ENCODE assay signal across 15 cellular contexts in the genomic region with DNA sequence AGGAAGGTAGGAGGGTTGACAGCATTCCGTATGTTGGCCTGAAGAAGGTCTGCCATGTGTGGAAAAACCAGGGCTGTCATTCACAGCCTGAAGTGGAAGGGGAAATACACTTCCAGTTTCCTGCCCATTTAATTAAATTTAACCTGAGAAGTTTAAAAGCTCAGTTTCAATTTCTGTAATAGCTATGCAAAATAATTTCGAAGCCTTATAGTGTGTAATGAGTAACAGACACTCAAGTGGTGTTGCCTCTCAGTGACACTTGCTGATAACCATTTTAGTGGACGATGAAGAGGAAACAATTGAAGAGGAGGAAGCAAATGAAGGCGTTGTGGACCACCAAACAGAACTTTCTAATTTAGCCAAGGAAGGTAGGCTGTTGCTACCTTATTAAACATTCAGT. TPM values are rescaled to one million over a fixed set of nuclear protein-coding genes. Genes with fewer than 3 reads are reported as not detected.
DNase-seq lines count a peak whose midpoint lies in the region; ATAC-seq and TF ChIP-seq lines count a peak whose summit lies in the region.
"Had no signal": no experiment of that assay in that cellular context is flagged by ENCODE, and none has a peak within 500 bp of the region (broad histone marks: within the 10 kb centered on the region; RNA-seq: fewer than 3 reads in every experiment).

No MANE protein-coding gene starts in this region.

- peak overlapping the region; percentile 16 for H3K27ac Mint-ChIP-seq in activated naive CD8-positive, alpha-beta T cell
- no peak overlapping the region for H3K27ac Mint-ChIP-seq in activated naive CD8-positive, alpha-beta T cell treated with anti-CD3 and anti-CD28 coated beads for 36 hours
- H3K27ac Mint-ChIP-seq in effector memory CD8-positive, alpha-beta T cell: peak overlapping the region; percentile 42 to 70
- H3K27ac Mint-ChIP-seq in osteocyte (ENCODE audit: unreplicated experiment): no peak overlapping the region
- H3K27ac Mint-ChIP-seq: activated CD4-positive, alpha-beta T cell treated with anti-CD3 and anti-CD28 coated beads, Interleukin-2, amount 10 ng/mL, durations not matched to agents 24 days and 14 days had no signal

- no peaks in the 10 kb centered on the region for H3K27me3 Mint-ChIP-seq in activated naive CD8-positive, alpha-beta T cell
- H3K27me3 Mint-ChIP-seq in activated naive CD8-positive, alpha-beta T cell treated with anti-CD3 and anti-CD28 coated beads for 36 hours: no peaks in the 10 kb centered on the region
- no peaks in the 10 kb centered on the region for H3K27me3 Mint-ChIP-seq in effector memory CD8-positive, alpha-beta T cell
- no peaks in the 10 kb centered on the region for H3K27me3 Mint-ChIP-seq in osteocyte (ENCODE audit: unreplicated experiment)
- H3K27me3 Mint-ChIP-seq: activated CD4-positive, alpha-beta T cell treated with anti-CD3 and anti-CD28 coated beads, Interleukin-2, amount 10 ng/mL, durations not matched to agents 24 days and 14 days had no signal

- peaks cover 2% of the 10 kb centered on the region for H3K4me1 Mint-ChIP-seq in activated naive CD8-positive, alpha-beta T cell (ENCODE audit: low read depth)
- no peaks in the 10 kb centered on the region for H3K4me1 Mint-ChIP-seq in activated naive CD8-positive, alpha-beta T cell treated with anti-CD3 and anti-CD28 coated beads for 36 hours
- H3K4me1 Mint-ChIP-seq in effector memory CD8-positive, alpha-beta T cell (ENCODE audit: low read depth in 2 of 2): peaks cover 0 to 16% of the 10 kb centered on the region in 2 donors
- peaks cover 29% of the 10 kb centered on the region for H3K4me1 Mint-ChIP-seq in osteocyte (ENCODE audit: unreplicated experiment)
- H3K4me1 Mint-ChIP-seq: activated CD4-positive, alpha-beta T cell treated with anti-CD3 and anti-CD28 coated beads, Interleukin-2, amount 10 ng/mL, durations not matched to agents 24 days and 14 days had no signal

- ATAC-seq in GM21447 (IDR thresholded peaks at IDR 0.05; ENCODE audit: unreplicated experiment): peak; percentile 87
- peak; percentile 74 for ATAC-seq in HG03064 (IDR thresholded peaks at IDR 0.05; ENCODE audit: low read depth, unreplicated experiment)
- ATAC-seq in effector memory CD8-positive, alpha-beta T cell (replicated peaks): no peak
- ATAC-seq: gastroesophageal sphincter, psoas muscle had no signal

- no peak for TF ChIP-seq CTCF in osteocyte (IDR thresholded peaks at IDR 0.05)

- H3K9me3 Mint-ChIP-seq in activated naive CD8-positive, alpha-beta T cell (ENCODE audit: low read depth): no peaks in the 10 kb centered on the region
- no peaks in the 10 kb centered on the region for H3K9me3 Mint-ChIP-seq in activated naive CD8-positive, alpha-beta T cell treated with anti-CD3 and anti-CD28 coated beads for 36 hours
- H3K9me3 Mint-ChIP-seq in effector memory CD8-positive, alpha-beta T cell: no peaks in the 10 kb centered on the region
- no peaks in the 10 kb centered on the region for H3K9me3 Mint-ChIP-seq in osteocyte (ENCODE audit: unreplicated experiment)
- H3K9me3 Mint-ChIP-seq: activated CD4-positive, alpha-beta T cell treated with anti-CD3 and anti-CD28 coated beads, Interleukin-2, amount 10 ng/mL, durations not matched to agents 24 days and 14 days had no signal

- no peak overlapping the region for H3K4me3 Mint-ChIP-seq in activated naive CD8-positive, alpha-beta T cell
- H3K4me3 Mint-ChIP-seq in activated naive CD8-positive, alpha-beta T cell treated with anti-CD3 and anti-CD28 coated beads for 36 hours: no peak overlapping the region
- no peak overlapping the region for H3K4me3 Mint-ChIP-seq in effector memory CD8-positive, alpha-beta T cell
- no peak overlapping the region for H3K4me3 Mint-ChIP-seq in osteocyte (ENCODE audit: unreplicated experiment)
- H3K4me3 Mint-ChIP-seq: activated CD4-positive, alpha-beta T cell treated with anti-CD3 and anti-CD28 coated beads, Interleukin-2, amount 10 ng/mL, durations not matched to agents 24 days and 14 days had no signal

- DNase-seq in activated naive CD8-positive, alpha-beta T cell treated with anti-CD3 and anti-CD28 coated beads for 36 hours: no peak
- DNase-seq in effector memory CD8-positive, alpha-beta T cell: no peak
- no peak for DNase-seq in osteocyte (ENCODE audit: extremely low spot score, unreplicated experiment)
- DNase-seq in hypothalamus (lab: John Stamatoyannopoulos, UW): no peak
- DNase-seq in epidermal melanocyte (ENCODE audit: insufficient read length, low spot score): no peak
- DNase-seq: activated CD4-positive, alpha-beta T cell treated with anti-CD3 and anti-CD28 coated beads, Interleukin-2, amount 10 ng/mL, durations not matched to agents 24 days and 14 days; brain microvascular endothelial cell; kidney glomerular epithelial cell; NCI-H1417; NCI-H524; psoas muscle had no signal

- peaks cover 14% of the 10 kb centered on the region for H3K36me3 Mint-ChIP-seq in activated naive CD8-positive, alpha-beta T cell
- H3K36me3 Mint-ChIP-seq in activated naive CD8-positive, alpha-beta T cell treated with anti-CD3 and anti-CD28 coated beads for 36 hours: peaks cover 26% of the 10 kb centered on the region
- H3K36me3 Mint-ChIP-seq in effector memory CD8-positive, alpha-beta T cell (ENCODE audit: insufficient read depth): peaks cover 68% of the 10 kb centered on the region
- H3K36me3 Mint-ChIP-seq in osteocyte (ENCODE audit: unreplicated experiment): peaks cover 42% of the 10 kb centered on the region

RNA-seq across cellular contexts. Expression of a gene that starts 44.8 kb away (rescaled TPM):
- total RNA-seq in activated naive CD8-positive, alpha-beta T cell treated with anti-CD3 and anti-CD28 coated beads for 36 hours: 10 to 100 TPM; 42.8 to 43.6 TPM
- total RNA-seq in osteocyte: 51.3 and 51.8 TPM in 2 replicates

Comparison
In these comparisons a context has a peak if more than half of its experiments do, and no peak if none do; other contexts are left out.
1. H3K27ac Mint-ChIP-seq: peak in activated naive CD8-positive, alpha-beta T cell (single experiment) and effector memory CD8-positive, alpha-beta T cell (2 of 2); none in activated naive CD8-positive, alpha-beta T cell treated with anti-CD3 and anti-CD28 coated beads for 36 hours (single experiment) and osteocyte (single experiment).